Comparison of ENCODE assay signal across 1 cellular context in the genomic region with DNA sequence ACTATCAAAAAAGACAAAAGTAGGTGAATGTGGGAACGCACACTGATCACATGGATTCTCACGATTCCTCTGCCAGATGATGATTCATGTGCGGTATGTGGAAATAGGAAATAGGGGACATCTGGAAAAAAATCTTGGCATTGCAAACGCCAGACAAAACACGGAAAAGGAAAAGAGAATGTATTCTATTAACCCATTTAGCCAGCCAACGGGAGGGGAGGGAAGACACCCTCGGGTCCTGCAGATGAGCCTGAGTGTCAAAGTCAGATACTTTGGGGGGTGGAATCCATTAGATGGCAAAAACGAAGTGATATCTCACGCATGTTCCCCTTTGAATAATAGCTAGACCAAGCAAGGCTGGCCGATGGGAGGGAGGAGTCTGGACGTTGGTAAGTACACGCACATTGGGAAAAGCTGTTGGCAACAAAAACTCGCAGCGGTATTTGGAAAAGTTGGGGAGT.
TF ChIP-seq lines count a peak whose summit lies in the region.

No MANE protein-coding gene starts in this region.

TF ChIP-seq in GM23338, 12 proteins besides CTCF, POLR2A, EP300 and RAD21 (continued from another document):
- TF ChIP-seq, protein P1, sequence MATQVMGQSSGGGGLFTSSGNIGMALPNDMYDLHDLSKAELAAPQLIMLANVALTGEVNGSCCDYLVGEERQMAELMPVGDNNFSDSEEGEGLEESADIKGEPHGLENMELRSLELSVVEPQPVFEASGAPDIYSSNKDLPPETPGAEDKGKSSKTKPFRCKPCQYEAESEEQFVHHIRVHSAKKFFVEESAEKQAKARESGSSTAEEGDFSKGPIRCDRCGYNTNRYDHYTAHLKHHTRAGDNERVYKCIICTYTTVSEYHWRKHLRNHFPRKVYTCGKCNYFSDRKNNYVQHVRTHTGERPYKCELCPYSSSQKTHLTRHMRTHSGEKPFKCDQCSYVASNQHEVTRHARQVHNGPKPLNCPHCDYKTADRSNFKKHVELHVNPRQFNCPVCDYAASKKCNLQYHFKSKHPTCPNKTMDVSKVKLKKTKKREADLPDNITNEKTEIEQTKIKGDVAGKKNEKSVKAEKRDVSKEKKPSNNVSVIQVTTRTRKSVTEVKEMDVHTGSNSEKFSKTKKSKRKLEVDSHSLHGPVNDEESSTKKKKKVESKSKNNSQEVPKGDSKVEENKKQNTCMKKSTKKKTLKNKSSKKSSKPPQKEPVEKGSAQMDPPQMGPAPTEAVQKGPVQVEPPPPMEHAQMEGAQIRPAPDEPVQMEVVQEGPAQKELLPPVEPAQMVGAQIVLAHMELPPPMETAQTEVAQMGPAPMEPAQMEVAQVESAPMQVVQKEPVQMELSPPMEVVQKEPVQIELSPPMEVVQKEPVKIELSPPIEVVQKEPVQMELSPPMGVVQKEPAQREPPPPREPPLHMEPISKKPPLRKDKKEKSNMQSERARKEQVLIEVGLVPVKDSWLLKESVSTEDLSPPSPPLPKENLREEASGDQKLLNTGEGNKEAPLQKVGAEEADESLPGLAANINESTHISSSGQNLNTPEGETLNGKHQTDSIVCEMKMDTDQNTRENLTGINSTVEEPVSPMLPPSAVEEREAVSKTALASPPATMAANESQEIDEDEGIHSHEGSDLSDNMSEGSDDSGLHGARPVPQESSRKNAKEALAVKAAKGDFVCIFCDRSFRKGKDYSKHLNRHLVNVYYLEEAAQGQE (IDR thresholded peaks at IDR 0.05; ENCODE audit: unreplicated experiment) = no peak
- TF ChIP-seq STAT1 (IDR thresholded peaks at IDR 0.05; ENCODE audit: unreplicated experiment) (no peak), POLR2AphosphoS5 (IDR thresholded peaks at IDR 0.05; ENCODE audit: low read depth) (no peak), CREB1 (CRISPR knock-in tag; IDR thresholded peaks at IDR 0.05; ENCODE audit: low read depth) (no peak), EZH2phosphoT487 (IDR thresholded peaks at IDR 0.05; ENCODE audit: unreplicated experiment) (no peak)
